Comparison of ENCODE assay signal across 32 cellular contexts in genomic region chr1:201422026-201422425, GRCh38. TPM values are rescaled to one million over a fixed set of nuclear protein-coding genes. Genes with fewer than 3 reads are reported as not detected.
"Had no signal": no experiment of that assay in that cellular context is flagged by ENCODE, and none has a peak within 500 bp of the region (broad histone marks: within the 10 kb centered on the region; RNA-seq: fewer than 3 reads in every experiment).

No MANE protein-coding gene starts in this region.

- H3K27me3 ChIP-seq: adrenal gland, body of pancreas, thyroid gland, upper lobe of left lung had no signal

- H3K4me3 ChIP-seq: adrenal gland, body of pancreas, smooth muscle cell, stomach, thyroid gland, upper lobe of left lung had no signal

- H3K27ac ChIP-seq: adrenal gland, body of pancreas, stomach, thyroid gland, upper lobe of left lung had no signal

- H3K36me3 ChIP-seq: adrenal gland, stomach, thyroid gland, upper lobe of left lung had no signal

- H3K9me3 ChIP-seq: adrenal gland, body of pancreas, stomach, thyroid gland, upper lobe of left lung had no signal

- H3K4me1 ChIP-seq: adrenal gland, body of pancreas, stomach, thyroid gland, upper lobe of left lung had no signal

- DNase-seq: activated CD4-positive, alpha-beta memory T cell treated with anti-CD3 and anti-CD28 coated beads, Interleukin-2, amount 10 ng/mL, durations not matched to agents 7 days and 5 days; activated CD4-positive, alpha-beta T cell treated with anti-CD3 and anti-CD28 coated beads, Interleukin-2, amount 10 ng/mL, durations not matched to agents 24 days and 14 days; activated CD4-positive, CD25-positive, alpha-beta regulatory T cell treated with anti-CD3 and anti-CD28 coated beads, Interleukin-2, amount 50 U/mL, for 72 hours; activated CD8-positive, alpha-beta memory T cell treated with anti-CD3 and anti-CD28 coated beads, Interleukin-2, amount 50 U/mL, for 48 hours; activated naive CD4-positive, alpha-beta T cell; activated T-cell treated with anti-CD3 and anti-CD28 coated beads, Interleukin-2, amount 50 U/mL, for 24 hours; adrenal gland; body of pancreas; head of caudate nucleus; hypothalamus; immature natural killer cell; kidney; left colon; mammary epithelial cell; naive thymus-derived CD4-positive, alpha-beta T cell; stimulated activated CD4-positive, alpha-beta T cell treated with anti-CD3 and anti-CD28 coated beads, Interleukin-15, amount 100 ng/mL, for 24 hours; stimulated activated CD4-positive, alpha-beta T cell treated with anti-CD3 and anti-CD28 coated beads, Interleukin-2, amount 100 ng/mL, for 24 hours; stimulated activated naive B cell treated with anti-CD40 and anti-IgM and Interleukin-4, amounts not matched to agents 10 μg/mL and 1 μg/mL and 100 μg/mL, for 72 hours; stomach; T-helper 17 cell; T1000; thyroid gland; upper lobe of left lung had no signal

RNA-seq across cellular contexts. Expression of gene TNNI1, which starts 0.5 kb away (rescaled TPM):
- total RNA-seq: activated CD4-positive, alpha-beta memory T cell treated with anti-CD3 and anti-CD28 coated beads, Interleukin-2, amount 10 ng/mL, durations not matched to agents 7 days and 5 days; activated CD4-positive, alpha-beta T cell treated with anti-CD3 and anti-CD28 coated beads, Interleukin-2, amount 10 ng/mL, durations not matched to agents 24 days and 14 days; activated T-helper 17 cell treated with anti-CD3 and anti-CD28 coated beads, Interleukin-2, amount 50 U/mL, for 72 hours; aorta; body of pancreas; endothelial cell of umbilical vein; fibroblast of lung; kidney; left colon; mammary epithelial cell; naive thymus-derived CD4-positive, alpha-beta T cell; posterior vena cava; renal cortical epithelial cell; stomach; T-helper 17 cell; thyroid gland had no signal
- polyA plus RNA-seq: endothelial cell of umbilical vein; immature natural killer cell; naive thymus-derived CD4-positive, alpha-beta T cell had no signal

RNA-seq across cellular contexts. Expression of gene LAD1, which starts 22.9 kb away (rescaled TPM):
- total RNA-seq: activated CD4-positive, alpha-beta memory T cell treated with anti-CD3 and anti-CD28 coated beads, Interleukin-2, amount 10 ng/mL, durations not matched to agents 7 days and 5 days; activated CD4-positive, alpha-beta T cell treated with anti-CD3 and anti-CD28 coated beads, Interleukin-2, amount 10 ng/mL, durations not matched to agents 24 days and 14 days; activated T-helper 17 cell treated with anti-CD3 and anti-CD28 coated beads, Interleukin-2, amount 50 U/mL, for 72 hours; endothelial cell of umbilical vein; fibroblast of lung; fibroblast of villous mesenchyme; neural crest cell; T-helper 17 cell had no signal
- polyA plus RNA-seq: endothelial cell of umbilical vein; fibroblast of lung; immature natural killer cell; naive thymus-derived CD4-positive, alpha-beta T cell had no signal

RNA-seq across cellular contexts. Expression of gene TNNT2, which starts 44.5 kb away (rescaled TPM):
- total RNA-seq: activated CD4-positive, alpha-beta memory T cell treated with anti-CD3 and anti-CD28 coated beads, Interleukin-2, amount 10 ng/mL, durations not matched to agents 7 days and 5 days; activated CD4-positive, alpha-beta T cell treated with anti-CD3 and anti-CD28 coated beads, Interleukin-2, amount 10 ng/mL, durations not matched to agents 24 days and 14 days; activated T-helper 17 cell treated with anti-CD3 and anti-CD28 coated beads, Interleukin-2, amount 50 U/mL, for 72 hours; endothelial cell of umbilical vein; fibroblast of lung; naive thymus-derived CD4-positive, alpha-beta T cell; neural crest cell; posterior vena cava; T-helper 17 cell had no signal
- polyA plus RNA-seq: endothelial cell of umbilical vein; immature natural killer cell; naive thymus-derived CD4-positive, alpha-beta T cell had no signal
